16 cellular contexts compared by ENCODE assay signal in the genomic region with DNA sequence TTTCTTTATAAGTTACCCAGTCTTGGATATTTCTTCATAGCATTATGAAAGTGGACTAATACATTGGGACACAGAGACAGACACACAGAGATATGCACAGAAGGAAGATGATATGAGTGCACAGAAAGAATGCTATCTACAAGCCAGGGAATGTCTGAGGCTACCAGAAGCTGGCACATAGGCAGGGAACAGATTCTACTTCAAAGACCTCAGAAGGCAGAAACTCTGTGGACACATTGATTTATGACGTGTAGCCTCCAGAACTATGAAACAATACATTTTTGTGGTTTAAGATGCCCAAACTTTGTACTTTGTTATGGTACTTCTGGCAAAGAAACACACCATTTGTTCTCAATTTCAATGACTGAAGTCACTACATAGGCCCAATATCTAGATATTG.
A peak's percentile ranks its signal among the peaks of the same experiment; 100 is the strongest.
DNase-seq lines count a peak whose midpoint lies in the region; ATAC-seq and TF ChIP-seq lines count a peak whose summit lies in the region.
"Had no signal": no experiment of that assay in that cellular context is flagged by ENCODE, and none has a peak within 500 bp of the region (broad histone marks: within the 10 kb centered on the region; RNA-seq: fewer than 3 reads in every experiment).

No MANE protein-coding gene starts in this region.

- H2BK120ac ChIP-seq in IMR-90 (ENCODE audit: low read depth, low read length), result no peak overlapping the region

- TF ChIP-seq CTCF in IMR-90 (conservative IDR thresholded peaks at IDR 0.05; ENCODE audit: low read depth, low read length) (no peak), mammary epithelial cell (conservative IDR thresholded peaks at IDR 0.05 in 1 of 2, IDR thresholded peaks at IDR 0.05 in 1 of 2; ENCODE audit: extremely low read depth in 1 of 2, insufficient read depth in 1 of 2, low read depth in 1 of 2, low read length in 2 of 2) (no peak)

- peaks cover 0 to 1% of the 10 kb centered on the region in 2 donors for H3K27me3 Mint-ChIP-seq in CD8-positive, alpha-beta memory T cell
- H3K27me3 Mint-ChIP-seq: natural killer cell treated with Interleukin-12 subunit alpha and Interleukin-12 subunit beta and Interleukin-15 and Interleukin-18, amount 100 ng/mL, for 72 hours had no signal

- dilution Hi-C loops in IMR-90 (cut with HindIII; ENCODE audit: low sequenced_read_pairs, unreplicated experiment) (no loop called here), mammary epithelial cell (cut with HindIII; ENCODE audit: low sequenced_read_pairs) (no loop called here)

- intact Hi-C loops in IMR-90 (cut with micrococcal nuclease), result no loop called here
- intact Hi-C loops in mammary epithelial cell (cut with micrococcal nuclease), result no loop called here

- POLR2A ChIA-PET in IMR-90 (lab: Charles Lee; ENCODE audit: unreplicated experiment), result no interaction called here
- POLR2A ChIA-PET in CD8-positive, alpha-beta memory T cell (lab: Charles Lee), result no interaction called here

- no peaks in the 10 kb centered on the region for H3K4me1 Mint-ChIP-seq in CD8-positive, alpha-beta memory T cell

- WGBS in IMR-90 (ENCODE audit: extremely low coverage in 2 of 2, insufficient read length in 1 of 2), 2 experiments, result no CpG with 5 or more reads among the region's 1 CpG
- WGBS in mammary epithelial cell (ENCODE audit: low coverage, missing lambda C conversion rate), result 0% methylated on average over 1 of the region's 1 CpG

- no peak overlapping the region for H2BK20ac ChIP-seq in IMR-90 (ENCODE audit: low read depth, low read length)

- no peak overlapping the region for H2BK15ac ChIP-seq in IMR-90 (ENCODE audit: low read depth, low read length)

- H3K27ac Mint-ChIP-seq in CD8-positive, alpha-beta memory T cell, result no peak overlapping the region
- H3K27ac Mint-ChIP-seq: natural killer cell treated with Interleukin-12 subunit alpha and Interleukin-12 subunit beta and Interleukin-15 and Interleukin-18, amount 100 ng/mL, for 72 hours had no signal

- BruUV-seq in IMR-90 (replicated peaks; lab: Mats Ljungman, UMichigan), result no TSS peak
- no TSS peak for BruUV-seq in mammary epithelial cell (replicated peaks; lab: Mats Ljungman, UMichigan)

- H2AFZ ChIP-seq in IMR-90 (replicated peaks; ENCODE audit: low read length, poor library complexity) (no peak overlapping the region), mammary epithelial cell (ENCODE audit: low read depth, low read length) (no peak overlapping the region)

- no peak overlapping the region for H2AK9ac ChIP-seq in IMR-90 (replicated peaks; ENCODE audit: low read depth, low read length, poor library complexity)

- TF ChIP-seq RAD21 in IMR-90 (IDR thresholded peaks at IDR 0.05; ENCODE audit: low read length), result no peak

- H2BK5ac ChIP-seq in IMR-90 (ENCODE audit: low read depth, low read length, poor library complexity, severe bottlenecking), result no peak overlapping the region

- H4K5ac ChIP-seq in IMR-90 (ENCODE audit: low read depth, low read length), result no peak overlapping the region

- no peaks in the 10 kb centered on the region for H3K36me3 Mint-ChIP-seq in CD8-positive, alpha-beta memory T cell
- H3K36me3 Mint-ChIP-seq: natural killer cell treated with Interleukin-12 subunit alpha and Interleukin-12 subunit beta and Interleukin-15 and Interleukin-18, amount 100 ng/mL, for 72 hours had no signal

- H3K9me3 ChIP-seq in IMR-90 (ENCODE audit: control insufficient read depth, insufficient read depth, low read length) (no peaks in the 10 kb centered on the region), mammary epithelial cell (replicated peaks; ENCODE audit: insufficient read depth, low read length) (no peaks in the 10 kb centered on the region)
- no peaks in the 10 kb centered on the region for H3K9me3 ChIP-seq in CD8-positive, alpha-beta memory T cell (ENCODE audit: low read length)
- H3K9me3 ChIP-seq: BLaER1, body of pancreas had no signal

- H3K27me3 ChIP-seq in IMR-90 (ENCODE audit: control insufficient read depth, insufficient read depth, low read length) (no peaks in the 10 kb centered on the region), mammary epithelial cell (ENCODE audit: insufficient read depth, low read length) (peaks cover 2% of the 10 kb centered on the region)
- no peaks in the 10 kb centered on the region for H3K27me3 ChIP-seq in CD8-positive, alpha-beta memory T cell (ENCODE audit: insufficient read depth, low read length, poor library complexity, severe bottlenecking)
- H3K27me3 ChIP-seq: BLaER1, body of pancreas had no signal

- H3K9me1 ChIP-seq in IMR-90 (ENCODE audit: insufficient read depth, low read length), result peaks cover 3% of the 10 kb centered on the region; the same call in 1 of the 2 replicates

- ATAC-seq in IMR-90 (ENCODE audit: low read depth) (peak; percentile 17; the same call in 1 of the 2 replicates), GM18498 (IDR thresholded peaks at IDR 0.05; ENCODE audit: unreplicated experiment) (no peak), HG02588 (IDR thresholded peaks at IDR 0.05; ENCODE audit: unreplicated experiment) (no peak)
- ATAC-seq: body of pancreas; natural killer cell treated with Interleukin-12 subunit alpha and Interleukin-12 subunit beta and Interleukin-15 and Interleukin-18, amount 100 ng/mL, for 72 hours had no signal

- no peak overlapping the region for H3K23ac ChIP-seq in IMR-90 (ENCODE audit: low read depth, low read length)

- H3K4me2 ChIP-seq in IMR-90 (ENCODE audit: low read depth, low read length) (no peak overlapping the region), mammary epithelial cell (ENCODE audit: insufficient read depth, low read depth, low read length) (peak overlapping the region; percentile 12)
- H3K4me2 ChIP-seq: BLaER1 had no signal

- CTCF ChIA-PET in IMR-90 (lab: Yijun Ruan, JAX), result no interaction called here
- CTCF ChIA-PET in mammary epithelial cell (lab: Charles Lee; ENCODE audit: low non-redundant PET), result no interaction called here
- CTCF ChIA-PET in CD8-positive, alpha-beta memory T cell (lab: Charles Lee), result no interaction called here

- no peak overlapping the region for H4K91ac ChIP-seq in IMR-90 (ENCODE audit: insufficient read depth, low read depth, low read length)

- H3K9me3 Mint-ChIP-seq in CD8-positive, alpha-beta memory T cell, result peaks cover 0 to 35% (median 10%) of the 10 kb centered on the region in 5 donors

- no peak overlapping the region for H4K8ac ChIP-seq in IMR-90 (ENCODE audit: low read depth in 2 of 2, low read length in 2 of 2)

- H3K9ac ChIP-seq in IMR-90 (ENCODE audit: low read depth, low read length) (no peak overlapping the region), mammary epithelial cell (ENCODE audit: insufficient read depth, low read length) (no peak overlapping the region)
- H3K9ac ChIP-seq: BLaER1 had no signal

- H3K4me3 ChIP-seq in IMR-90 (ENCODE audit: insufficient read depth, low read depth, low read length) (no peak overlapping the region), mammary epithelial cell (replicated peaks in 1 of 3; ENCODE audit: insufficient read depth in 1 of 3, low read depth in 2 of 3, low read length in 3 of 3) (no peak overlapping the region)
- H3K4me3 ChIP-seq in CD8-positive, alpha-beta memory T cell (ENCODE audit: low read length), result no peak overlapping the region
- H3K4me3 ChIP-seq: BLaER1, body of pancreas, lung had no signal

- H4K20me1 ChIP-seq in IMR-90 (ENCODE audit: insufficient read depth, low read length), result no peaks in the 10 kb centered on the region
- H4K20me1 ChIP-seq in mammary epithelial cell (ENCODE audit: insufficient read depth, low read length), result no peaks in the 10 kb centered on the region
- H4K20me1 ChIP-seq: BLaER1 had no signal

- DNase-seq in AG08396 (ENCODE audit: low spot score), result peak; percentile 11
- peak; percentile 42 for DNase-seq in IMR-90
- DNase-seq in mammary epithelial cell, result peak; percentile 47
- peak; percentile 51 for DNase-seq in kidney tubule cell (ENCODE audit: low spot score)
- DNase-seq in CD8-positive, alpha-beta memory T cell, result no peak
- DNase-seq in NOMO-1 (lab: John Stamatoyannopoulos, UW; ENCODE audit: unreplicated experiment in 2 of 2), result no peak
- DNase-seq: activated CD4-positive, CD25-positive, alpha-beta regulatory T cell; body of pancreas; DMS153; effector CD8-positive, alpha-beta T cell; NCI-H774 had no signal

- H3K14ac ChIP-seq in IMR-90 (replicated peaks; ENCODE audit: low read depth, low read length), result no peak overlapping the region

- in situ Hi-C loops in IMR-90 (cut with MboI; ENCODE audit: low sequenced_read_pairs) (no loop called here), mammary epithelial cell (cut with MboI; ENCODE audit: low sequenced_read_pairs in 2 of 2) (no loop called here)

- H3K79me1 ChIP-seq in IMR-90 (ENCODE audit: low read depth in 1 of 2, low read length in 2 of 2), result no peaks in the 10 kb centered on the region

- H3K36me3 ChIP-seq in IMR-90 (ENCODE audit: control insufficient read depth, insufficient read depth, low read length), result no peaks in the 10 kb centered on the region
- no peaks in the 10 kb centered on the region for H3K36me3 ChIP-seq in mammary epithelial cell (ENCODE audit: insufficient read depth, low read length)
- H3K36me3 ChIP-seq in CD8-positive, alpha-beta memory T cell (ENCODE audit: insufficient read depth, low read length), result no peaks in the 10 kb centered on the region
- H3K36me3 ChIP-seq: BLaER1 had no signal

- no peaks in the 10 kb centered on the region for H3K79me2 ChIP-seq in mammary epithelial cell (ENCODE audit: insufficient read depth, low read length)

- H3K56ac ChIP-seq in IMR-90 (ENCODE audit: extremely low read depth, insufficient read depth, low read length), result no peak overlapping the region

- H3K4ac ChIP-seq in IMR-90 (ENCODE audit: low read depth, low read length), result no peak overlapping the region

- no peak overlapping the region for H2AK5ac ChIP-seq in IMR-90 (ENCODE audit: low read depth, low read length)

- no peak overlapping the region for H3K27ac ChIP-seq in IMR-90 (ENCODE audit: insufficient read depth, low read length)
- no peak overlapping the region for H3K27ac ChIP-seq in mammary epithelial cell (ENCODE audit: insufficient read depth, low read depth, low read length)
- no peak overlapping the region for H3K27ac ChIP-seq in CD8-positive, alpha-beta memory T cell (ENCODE audit: low read depth, low read length)
- H3K27ac ChIP-seq: BLaER1, body of pancreas had no signal

- TF ChIP-seq POLR2A in IMR-90 (IDR thresholded peaks at IDR 0.05; ENCODE audit: low read depth, low read length), result no peak

- H3K18ac ChIP-seq in IMR-90 (ENCODE audit: low read depth, low read length), result no peak overlapping the region

- no peaks in the 10 kb centered on the region for H3K4me1 ChIP-seq in IMR-90 (ENCODE audit: control insufficient read depth, insufficient read depth, low read length)
- H3K4me1 ChIP-seq in mammary epithelial cell (ENCODE audit: insufficient read depth, low read length), result peaks cover 5% of the 10 kb centered on the region
- H3K4me1 ChIP-seq in CD8-positive, alpha-beta memory T cell (ENCODE audit: insufficient read depth, low read length), result no peaks in the 10 kb centered on the region
- H3K4me1 ChIP-seq: BLaER1, body of pancreas had no signal

- H3K4me3 Mint-ChIP-seq in CD8-positive, alpha-beta memory T cell, result no peak overlapping the region
- H3K4me3 Mint-ChIP-seq: natural killer cell treated with Interleukin-12 subunit alpha and Interleukin-12 subunit beta and Interleukin-15 and Interleukin-18, amount 100 ng/mL, for 72 hours had no signal

TF ChIP-seq in IMR-90, 13 proteins besides CTCF, POLR2A, EP300 and RAD21 (continues in another document):
- TF ChIP-seq NFE2L2 (IDR thresholded peaks at IDR 0.05; ENCODE audit: low read depth, low read length) (no peak), BHLHE40 (IDR thresholded peaks at IDR 0.05; ENCODE audit: low read depth, low read length) (no peak), CHD1 (IDR thresholded peaks at IDR 0.05; ENCODE audit: low read depth, low read length) (no peak)

Comparison
In these comparisons a context has a peak if more than half of its experiments do, and no peak if none do; other contexts are left out.
1. DNase-seq: peak in AG08396 (single experiment), IMR-90 (single experiment), mammary epithelial cell (single experiment) and kidney tubule cell (single experiment); none in CD8-positive, alpha-beta memory T cell (0 of 5) and NOMO-1 (0 of 2).